In the genomic region with DNA sequence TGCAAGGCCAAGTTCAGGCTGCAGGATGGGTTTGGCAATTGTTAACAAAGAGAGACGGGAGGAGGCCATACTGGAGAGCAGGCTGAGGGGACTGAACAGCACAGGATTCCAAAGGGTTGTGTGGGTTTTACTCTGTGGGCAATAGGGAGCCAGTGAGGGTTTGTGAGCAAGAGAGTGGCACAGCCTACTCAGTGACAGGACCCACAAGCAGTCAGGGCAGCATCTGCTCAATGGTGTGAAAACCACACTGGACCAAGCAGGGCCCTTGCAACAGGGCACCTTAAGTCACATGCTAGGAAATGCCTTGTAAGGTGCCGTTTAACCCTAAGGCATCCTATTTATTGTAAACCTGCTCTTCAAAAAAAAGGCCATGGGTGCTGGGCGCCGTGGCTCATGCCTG, we compare ENCODE assay signal across 15 cellular contexts. TPM values are rescaled to one million over a fixed set of nuclear protein-coding genes. Genes with fewer than 3 reads are reported as not detected.
DNase-seq lines count a peak whose midpoint lies in the region; ATAC-seq and TF ChIP-seq lines count a peak whose summit lies in the region.
"Had no signal": no experiment of that assay in that cellular context is flagged by ENCODE, and none has a peak within 500 bp of the region (broad histone marks: within the 10 kb centered on the region; RNA-seq: fewer than 3 reads in every experiment).

No MANE protein-coding gene starts in this region.

- no peaks in the 10 kb centered on the region for H3K27me3 Mint-ChIP-seq in CD4-positive, CD25-positive, alpha-beta regulatory T cell
- H3K27me3 Mint-ChIP-seq in Caco-2 (ENCODE audit: insufficient read depth, unreplicated experiment) = no peaks in the 10 kb centered on the region
- no peaks in the 10 kb centered on the region for H3K27me3 Mint-ChIP-seq in activated T-helper 1 cell treated with anti-CD3 and anti-CD28 coated beads, Interleukin-12 subunit alpha, Interleukin-12 subunit beta, Interleukin-2, Interleukin-4 antibody, amounts not matched to agents 30 ng/mL and 10 ng/mL and 1 ng/mL, durations not matched to agents 14 hours and 24 hours and 36 hours (ENCODE audit: insufficient read depth)
- H3K27me3 Mint-ChIP-seq in natural killer cell treated with Interleukin-12 subunit alpha and Interleukin-12 subunit beta and Interleukin-15 and Interleukin-18, amount 100 ng/mL, for 72 hours = no peaks in the 10 kb centered on the region

- intact Hi-C loops in Caco-2 (cut with micrococcal nuclease; ENCODE audit: unreplicated experiment) = no loop called here
- intact Hi-C loops in activated T-helper 1 cell treated with anti-CD3 and anti-CD28 coated beads, Interleukin-12 subunit alpha, Interleukin-12 subunit beta, Interleukin-2, Interleukin-4 antibody, amounts not matched to agents 30 ng/mL and 10 ng/mL and 1 ng/mL, durations not matched to agents 14 hours and 24 hours and 36 hours (cut with micrococcal nuclease) = no loop called here

- POLR2A ChIA-PET in Caco-2 (lab: Charles Lee) = no interaction called here

- BruUV-seq in Caco-2 (replicated peaks; lab: Mats Ljungman, UMichigan) = no TSS peak

- H3K4me3 ChIP-seq in CD4-positive, CD25-positive, alpha-beta regulatory T cell (ENCODE audit: low read depth, low read length) = no peak overlapping the region
- H3K4me3 ChIP-seq in Caco-2 (ENCODE audit: low read depth, low read length) = no peak overlapping the region
- H3K4me3 ChIP-seq: adrenal gland, GM23248, lower lobe of right lung, neural progenitor cell, right atrium auricular region had no signal

- ATAC-seq in CD4-positive, CD25-positive, alpha-beta regulatory T cell (ENCODE audit: low read depth in 2 of 2) = no peak
- ATAC-seq in natural killer cell treated with Interleukin-12 subunit alpha and Interleukin-12 subunit beta and Interleukin-15 and Interleukin-18, amount 100 ng/mL, for 72 hours = peak; percentile 73 to 81

- peaks cover 5% of the 10 kb centered on the region for H3K36me3 ChIP-seq in CD4-positive, CD25-positive, alpha-beta regulatory T cell (ENCODE audit: control insufficient read depth, insufficient read depth, low read length)
- H3K36me3 ChIP-seq in Caco-2 (ENCODE audit: control insufficient read depth, insufficient read depth, low read length) = no peaks in the 10 kb centered on the region; the same call in 1 of the 2 replicates
- H3K36me3 ChIP-seq: adrenal gland, lower lobe of right lung, neural progenitor cell, right atrium auricular region had no signal

- H3K27me3 ChIP-seq in CD4-positive, CD25-positive, alpha-beta regulatory T cell (ENCODE audit: control insufficient read depth, insufficient read depth, low read length) = no peaks in the 10 kb centered on the region
- H3K27me3 ChIP-seq in Caco-2 (replicated peaks; ENCODE audit: control insufficient read depth, insufficient read depth, low read length) = no peaks in the 10 kb centered on the region
- H3K27me3 ChIP-seq: adrenal gland, neural progenitor cell, right atrium auricular region had no signal

- no peaks in the 10 kb centered on the region for H3K9me3 ChIP-seq in CD4-positive, CD25-positive, alpha-beta regulatory T cell (ENCODE audit: control insufficient read depth in 2 of 2, low read length in 2 of 2)
- no peaks in the 10 kb centered on the region; the same call in 1 of the 2 replicates for H3K9me3 ChIP-seq in Caco-2
- H3K9me3 ChIP-seq: adrenal gland, lower lobe of right lung, right atrium auricular region, SK-N-SH had no signal

- peaks cover 11 to 88% (median 62%) of the 10 kb centered on the region in 4 donors for H3K4me1 Mint-ChIP-seq in CD4-positive, CD25-positive, alpha-beta regulatory T cell
- H3K4me1 Mint-ChIP-seq in Caco-2 (ENCODE audit: low read depth, unreplicated experiment) = peaks cover 40% of the 10 kb centered on the region
- H3K4me1 Mint-ChIP-seq in activated T-helper 1 cell treated with anti-CD3 and anti-CD28 coated beads, Interleukin-12 subunit alpha, Interleukin-12 subunit beta, Interleukin-2, Interleukin-4 antibody, amounts not matched to agents 30 ng/mL and 10 ng/mL and 1 ng/mL, durations not matched to agents 14 hours and 24 hours and 36 hours (ENCODE audit: low read depth) = peaks cover 68% of the 10 kb centered on the region
- peaks cover 36 to 38% of the 10 kb centered on the region in 2 donors for H3K4me1 Mint-ChIP-seq in natural killer cell treated with Interleukin-12 subunit alpha and Interleukin-12 subunit beta and Interleukin-15 and Interleukin-18, amount 100 ng/mL, for 72 hours (ENCODE audit: low read depth in 2 of 2)

- DNase-seq in CD4-positive, CD25-positive, alpha-beta regulatory T cell = no peak
- DNase-seq in Caco-2 (no peak), amniotic stem cell (lab: John Stamatoyannopoulos, UW) (no peak), NCI-H446 (lab: John Stamatoyannopoulos, UW) (no peak), middle frontal gyrus (ENCODE audit: extremely low spot score, low spot score) (no peak)
- no peak for DNase-seq in activated T-helper 1 cell treated with anti-CD3 and anti-CD28 coated beads, Interleukin-12 subunit alpha, Interleukin-12 subunit beta, Interleukin-2, Interleukin-4 antibody, amounts not matched to agents 30 ng/mL and 10 ng/mL and 1 ng/mL, durations not matched to agents 14 hours and 24 hours and 36 hours (ENCODE audit: low spot score)
- no peak for DNase-seq in natural killer cell treated with Interleukin-12 subunit alpha and Interleukin-12 subunit beta and Interleukin-15 and Interleukin-18, amount 100 ng/mL, for 72 hours (ENCODE audit: low spot score)
- DNase-seq: adrenal gland, GM23248, lower lobe of right lung, NCI-H1694, NCI-H446 treated with DMSO at 0.1 percent for 48 hours, SK-N-SH had no signal

- CTCF ChIA-PET in Caco-2 (lab: Charles Lee) = no interaction called here

- peak overlapping the region; percentile 48 for H3K27ac ChIP-seq in CD4-positive, CD25-positive, alpha-beta regulatory T cell (ENCODE audit: insufficient read depth, low read length, poor library complexity, severe bottlenecking)
- H3K27ac ChIP-seq: GM23248, lower lobe of right lung, neural progenitor cell had no signal

- peak overlapping the region in 2 of 4 donors; percentile 22 to 27 for H3K4me3 Mint-ChIP-seq in CD4-positive, CD25-positive, alpha-beta regulatory T cell
- H3K4me3 Mint-ChIP-seq in Caco-2 (ENCODE audit: unreplicated experiment) = no peak overlapping the region
- H3K4me3 Mint-ChIP-seq in activated T-helper 1 cell treated with anti-CD3 and anti-CD28 coated beads, Interleukin-12 subunit alpha, Interleukin-12 subunit beta, Interleukin-2, Interleukin-4 antibody, amounts not matched to agents 30 ng/mL and 10 ng/mL and 1 ng/mL, durations not matched to agents 14 hours and 24 hours and 36 hours = peak overlapping the region; percentile 11
- H3K4me3 Mint-ChIP-seq in natural killer cell treated with Interleukin-12 subunit alpha and Interleukin-12 subunit beta and Interleukin-15 and Interleukin-18, amount 100 ng/mL, for 72 hours = peak overlapping the region; percentile 77
- H3K4me3 Mint-ChIP-seq: neural progenitor cell had no signal

- peaks cover 37% of the 10 kb centered on the region for H3K4me1 ChIP-seq in CD4-positive, CD25-positive, alpha-beta regulatory T cell (ENCODE audit: control insufficient read depth, insufficient read depth, low read length, poor library complexity, severe bottlenecking)
- peaks cover 69% of the 10 kb centered on the region for H3K4me1 ChIP-seq in Caco-2

- H3K9me3 Mint-ChIP-seq in CD4-positive, CD25-positive, alpha-beta regulatory T cell = no peaks in the 10 kb centered on the region
- no peaks in the 10 kb centered on the region for H3K9me3 Mint-ChIP-seq in Caco-2 (ENCODE audit: unreplicated experiment)
- H3K9me3 Mint-ChIP-seq in activated T-helper 1 cell treated with anti-CD3 and anti-CD28 coated beads, Interleukin-12 subunit alpha, Interleukin-12 subunit beta, Interleukin-2, Interleukin-4 antibody, amounts not matched to agents 30 ng/mL and 10 ng/mL and 1 ng/mL, durations not matched to agents 14 hours and 24 hours and 36 hours = peaks cover 7% of the 10 kb centered on the region
- peaks cover 3% of the 10 kb centered on the region for H3K9me3 Mint-ChIP-seq in natural killer cell treated with Interleukin-12 subunit alpha and Interleukin-12 subunit beta and Interleukin-15 and Interleukin-18, amount 100 ng/mL, for 72 hours

- peak overlapping the region; percentile 94 to 98 (median 97) for H3K27ac Mint-ChIP-seq in CD4-positive, CD25-positive, alpha-beta regulatory T cell
- H3K27ac Mint-ChIP-seq in Caco-2 (ENCODE audit: unreplicated experiment) = peak overlapping the region; percentile 11
- H3K27ac Mint-ChIP-seq in activated T-helper 1 cell treated with anti-CD3 and anti-CD28 coated beads, Interleukin-12 subunit alpha, Interleukin-12 subunit beta, Interleukin-2, Interleukin-4 antibody, amounts not matched to agents 30 ng/mL and 10 ng/mL and 1 ng/mL, durations not matched to agents 14 hours and 24 hours and 36 hours = peak overlapping the region; percentile 65
- peak overlapping the region; percentile 65 to 90 for H3K27ac Mint-ChIP-seq in natural killer cell treated with Interleukin-12 subunit alpha and Interleukin-12 subunit beta and Interleukin-15 and Interleukin-18, amount 100 ng/mL, for 72 hours
- H3K27ac Mint-ChIP-seq: neural progenitor cell had no signal

- TF ChIP-seq CTCF in Caco-2 (IDR thresholded peaks at IDR 0.05; ENCODE audit: insufficient read depth in 1 of 2, low read depth in 1 of 2, low read length in 1 of 2, severe bottlenecking in 1 of 2, unreplicated experiment in 1 of 2) = no peak

- peaks cover 17% of the 10 kb centered on the region for H3K36me3 Mint-ChIP-seq in CD4-positive, CD25-positive, alpha-beta regulatory T cell
- H3K36me3 Mint-ChIP-seq in Caco-2 (ENCODE audit: insufficient read depth, unreplicated experiment) = peaks cover 4% of the 10 kb centered on the region
- peaks cover 24% of the 10 kb centered on the region for H3K36me3 Mint-ChIP-seq in activated T-helper 1 cell treated with anti-CD3 and anti-CD28 coated beads, Interleukin-12 subunit alpha, Interleukin-12 subunit beta, Interleukin-2, Interleukin-4 antibody, amounts not matched to agents 30 ng/mL and 10 ng/mL and 1 ng/mL, durations not matched to agents 14 hours and 24 hours and 36 hours (ENCODE audit: low read depth)
- H3K36me3 Mint-ChIP-seq in natural killer cell treated with Interleukin-12 subunit alpha and Interleukin-12 subunit beta and Interleukin-15 and Interleukin-18, amount 100 ng/mL, for 72 hours = peaks cover 10% of the 10 kb centered on the region
- H3K36me3 Mint-ChIP-seq: neural progenitor cell had no signal

RNA-seq across cellular contexts. Expression of gene SYNE3, which starts 22.0 kb away (rescaled TPM):
- total RNA-seq in CD4-positive, CD25-positive, alpha-beta regulatory T cell = 71.7 TPM
- 1 to 10 TPM; 2.7 to 6.5 (median 4.1) TPM for polyA plus RNA-seq in CD4-positive, CD25-positive, alpha-beta regulatory T cell
- total RNA-seq in Caco-2 (2022) = 19.4 and 21.2 TPM in 2 replicates
- total RNA-seq in activated T-helper 1 cell treated with anti-CD3 and anti-CD28 coated beads, Interleukin-12 subunit alpha, Interleukin-12 subunit beta, Interleukin-2, Interleukin-4 antibody, amounts not matched to agents 30 ng/mL and 10 ng/mL and 1 ng/mL, durations not matched to agents 14 hours and 24 hours and 36 hours = 42.6 and 44.1 TPM in 2 replicates
- 10 to 100 TPM; 46.9 to 62.4 TPM for total RNA-seq in natural killer cell treated with Interleukin-12 subunit alpha and Interleukin-12 subunit beta and Interleukin-15 and Interleukin-18, amount 100 ng/mL, for 72 hours

RNA-seq across cellular contexts. Expression of gene GLRX5, which starts 40.4 kb away (rescaled TPM):
- total RNA-seq in CD4-positive, CD25-positive, alpha-beta regulatory T cell = 18.1 TPM
- 10 to 100 TPM; 54.2 to 71.9 (median 56.6) TPM for polyA plus RNA-seq in CD4-positive, CD25-positive, alpha-beta regulatory T cell
- 66.2 and 67.8 TPM in 2 replicates for total RNA-seq in Caco-2 (2022)
- 46.7 and 48.9 TPM in 2 replicates for total RNA-seq in activated T-helper 1 cell treated with anti-CD3 and anti-CD28 coated beads, Interleukin-12 subunit alpha, Interleukin-12 subunit beta, Interleukin-2, Interleukin-4 antibody, amounts not matched to agents 30 ng/mL and 10 ng/mL and 1 ng/mL, durations not matched to agents 14 hours and 24 hours and 36 hours
- total RNA-seq in natural killer cell treated with Interleukin-12 subunit alpha and Interleukin-12 subunit beta and Interleukin-15 and Interleukin-18, amount 100 ng/mL, for 72 hours = 10 to 100 TPM; 35.5 to 36.1 TPM

Comparison
In these comparisons a context has a peak if more than half of its experiments do, and no peak if none do; other contexts are left out.
1. ATAC-seq: peak in natural killer cell treated with Interleukin-12 subunit alpha and Interleukin-12 subunit beta and Interleukin-15 and Interleukin-18, amount 100 ng/mL, for 72 hours (2 of 2); none in CD4-positive, CD25-positive, alpha-beta regulatory T cell (0 of 2).
2. H3K27ac Mint-ChIP-seq: peak in every context shown above with its lines; median percentile 97 in CD4-positive, CD25-positive, alpha-beta regulatory T cell; 78 in natural killer cell treated with Interleukin-12 subunit alpha and Interleukin-12 subunit beta and Interleukin-15 and Interleukin-18, amount 100 ng/mL, for 72 hours; 65 in activated T-helper 1 cell treated with anti-CD3 and anti-CD28 coated beads, Interleukin-12 subunit alpha, Interleukin-12 subunit beta, Interleukin-2, Interleukin-4 antibody, amounts not matched to agents 30 ng/mL and 10 ng/mL and 1 ng/mL, durations not matched to agents 14 hours and 24 hours and 36 hours; 11 in Caco-2.